ENCODE assay signal across 20 cellular contexts in genomic region chr18:49639643-49640361, GRCh38.
DNase-seq lines count a peak whose midpoint lies in the region; ATAC-seq, FAIRE-seq and TF ChIP-seq lines count a peak whose summit lies in the region.
"Had no signal": no experiment of that assay in that cellular context is flagged by ENCODE, and none has a peak within 500 bp of the region (broad histone marks: within the 10 kb centered on the region; RNA-seq: fewer than 3 reads in every experiment).

No MANE protein-coding gene starts in this region.

- CTCF ChIA-PET in HepG2 (lab: Yijun Ruan, JAX; ENCODE audit: low intra/inter-chr PET ratio, low total read pairs): no interaction called here

- peaks cover 3% of the 10 kb centered on the region; the same call in 1 of the 2 replicates for H3K27me3 ChIP-seq in OCI-LY3 (ENCODE audit: low read depth, low read length)
- H3K27me3 ChIP-seq in HepG2 (ENCODE audit: control insufficient read depth in 1 of 2, insufficient read depth in 2 of 2, low read length in 2 of 2): no peaks in the 10 kb centered on the region
- H3K27me3 ChIP-seq: neutrophil had no signal

- TF ChIP-seq POLR2A in HepG2 (IDR thresholded peaks at IDR 0.05; ENCODE audit: insufficient read depth in 1 of 2, low read depth in 2 of 2, low read length in 2 of 2): no peak

- DNase-seq in HepG2 (ENCODE audit: low spot score) (no peak), progenitor cell of endocrine pancreas (ENCODE audit: low spot score, unreplicated experiment) (no peak), GM10266 (ENCODE audit: extremely low spot score) (no peak), left colon (no peak), NCI-H1694 (lab: John Stamatoyannopoulos, UW) (no peak)
- DNase-seq: activated CD4-positive, alpha-beta memory T cell treated with anti-CD3 and anti-CD28 coated beads for 36 hours; activated naive CD4-positive, alpha-beta T cell treated with anti-CD3 and anti-CD28 coated beads, Interleukin-2, amount 50 U/mL, for 16 hours; CD8-positive, alpha-beta T cell; cortex of kidney; midbrain; NCI-H187; NCI-H345; stimulated activated CD8-positive, alpha-beta memory T cell treated with anti-CD3 and anti-CD28 coated beads, Interleukin-4, amount 100 ng/mL, for 48 hours; T-helper 1 cell had no signal

- POLR2A ChIA-PET in HepG2 (lab: Yijun Ruan, JAX): no interaction called here

- TF ChIP-seq CTCF in OCI-LY3 (IDR thresholded peaks at IDR 0.05; ENCODE audit: low read depth, low read length) (no peak), HepG2 (CRISPR knock-in tag; IDR thresholded peaks at IDR 0.05) (no peak), progenitor cell of endocrine pancreas (IDR thresholded peaks at IDR 0.05; ENCODE audit: unreplicated experiment) (no peak), GM10266 (IDR thresholded peaks at IDR 0.05; ENCODE audit: control insufficient read depth, insufficient read depth, low read depth, missing control alignments) (no peak)

- peaks cover 22% of the 10 kb centered on the region for H3K4me1 Mint-ChIP-seq in progenitor cell of endocrine pancreas (ENCODE audit: low read depth)

- H3K36me3 Mint-ChIP-seq in progenitor cell of endocrine pancreas (ENCODE audit: insufficient read depth): no peaks in the 10 kb centered on the region
- H3K36me3 Mint-ChIP-seq: activated CD4-positive, alpha-beta memory T cell treated with anti-CD3 and anti-CD28 coated beads for 36 hours; CD8-positive, alpha-beta T cell had no signal

- H3K4me1 ChIP-seq in OCI-LY3 (ENCODE audit: low read length) (peaks cover 18% of the 10 kb centered on the region), HepG2 (ENCODE audit: insufficient read depth, low read length) (peaks cover 38% of the 10 kb centered on the region)

- H3K27ac Mint-ChIP-seq in progenitor cell of endocrine pancreas: peak overlapping the region; percentile 71
- H3K27ac Mint-ChIP-seq: activated CD4-positive, alpha-beta memory T cell treated with anti-CD3 and anti-CD28 coated beads for 36 hours; CD8-positive, alpha-beta T cell had no signal

- peaks cover 9% of the 10 kb centered on the region for H3K27me3 Mint-ChIP-seq in progenitor cell of endocrine pancreas

- no peak for TF ChIP-seq RAD21 in HepG2 (CRISPR knock-in tag; IDR thresholded peaks at IDR 0.05)

- no peak for FAIRE-seq in HepG2 (lab: Jason Lieb, UNC)
- FAIRE-seq: endothelial cell of umbilical vein had no signal

- no peaks in the 10 kb centered on the region for H3K9me3 Mint-ChIP-seq in progenitor cell of endocrine pancreas (ENCODE audit: low read depth)
- H3K9me3 Mint-ChIP-seq: activated CD4-positive, alpha-beta memory T cell treated with anti-CD3 and anti-CD28 coated beads for 36 hours; CD8-positive, alpha-beta T cell had no signal

- H4K20me1 ChIP-seq in OCI-LY3 (ENCODE audit: insufficient read depth, low read length) (no peaks in the 10 kb centered on the region), HepG2 (ENCODE audit: insufficient read depth, low read length) (no peaks in the 10 kb centered on the region)

- peak overlapping the region; percentile 36 for H3K4me2 ChIP-seq in OCI-LY3 (ENCODE audit: low read length)
- H3K4me2 ChIP-seq in HepG2 (ENCODE audit: low read depth, low read length): no peak overlapping the region; the same call in 1 of the 2 replicates
- H3K4me2 ChIP-seq: smooth muscle cell had no signal

- peak overlapping the region; percentile 63; the same call in 1 of the 2 replicates for H2AFZ ChIP-seq in OCI-LY3 (ENCODE audit: low read depth, low read length)
- H2AFZ ChIP-seq in HepG2 (ENCODE audit: low read length): no peak overlapping the region

- H3K79me2 ChIP-seq in OCI-LY3 (ENCODE audit: low read length): no peaks in the 10 kb centered on the region
- H3K79me2 ChIP-seq in HepG2 (ENCODE audit: insufficient read depth, low read length): no peaks in the 10 kb centered on the region

- ATAC-seq in esophagus mucosa (peak; percentile 75), HepG2 (peak; percentile 48), left colon (no peak), HG03342 (IDR thresholded peaks at IDR 0.05; ENCODE audit: unreplicated experiment) (no peak)
- ATAC-seq: CD8-positive, alpha-beta T cell had no signal

- no TSS peak for BruUV-seq in HepG2 (replicated peaks; lab: Mats Ljungman, UMichigan)

- in situ Hi-C loops in HepG2 (cut with HindIII; ENCODE audit: extremely low pct_ligation_motif_present, low pct_unique_long_range_greater_than_20kb): no loop called here

- no peaks in the 10 kb centered on the region for H3K9me3 ChIP-seq in OCI-LY3 (ENCODE audit: insufficient read depth, low read length)
- H3K9me3 ChIP-seq in HepG2 (ENCODE audit: low read length): no peaks in the 10 kb centered on the region
- H3K9me3 ChIP-seq: neutrophil had no signal

- H3K36me3 ChIP-seq in OCI-LY3 (replicated peaks; ENCODE audit: low read depth, low read length) (no peaks in the 10 kb centered on the region), HepG2 (replicated peaks in 1 of 2; ENCODE audit: control insufficient read depth in 1 of 2, insufficient read depth in 2 of 2, low read length in 2 of 2) (no peaks in the 10 kb centered on the region)
- H3K36me3 ChIP-seq: neutrophil had no signal

- TF ChIP-seq EP300 in HepG2 (IDR thresholded peaks at IDR 0.05; ENCODE audit: low read depth in 2 of 2, low read length in 2 of 2) (no peak), HepG2 (CRISPR knock-in tag; IDR thresholded peaks at IDR 0.05; ENCODE audit: borderline replicate concordance) (no peak)

- H3K4me3 ChIP-seq in OCI-LY3 (ENCODE audit: low read length): no peak overlapping the region
- no peak overlapping the region; a peak in 1 of 6 replicates for H3K4me3 ChIP-seq in HepG2 (replicated peaks in 1 of 3; ENCODE audit: insufficient read depth in 1 of 3, low read depth in 2 of 3, low read length in 3 of 3)
- H3K4me3 ChIP-seq: smooth muscle cell had no signal

- H3K9ac ChIP-seq in OCI-LY3 (ENCODE audit: low read length) (no peak overlapping the region), HepG2 (ENCODE audit: insufficient read depth, low read depth, low read length) (no peak overlapping the region)

- intact Hi-C loops in HepG2 (cut with micrococcal nuclease; ENCODE audit: unreplicated experiment) (loop anchor here (10.0 kb wide), 1 partner anchor 85 kb away; no protein-coding TSS in a partner anchor), left colon (cut with DNase I, micrococcal nuclease) (no loop called here)

- no peak overlapping the region for H3K4me3 Mint-ChIP-seq in progenitor cell of endocrine pancreas (ENCODE audit: low read depth)
- H3K4me3 Mint-ChIP-seq: activated CD4-positive, alpha-beta memory T cell treated with anti-CD3 and anti-CD28 coated beads for 36 hours; CD8-positive, alpha-beta T cell had no signal

- H3K27ac ChIP-seq in OCI-LY3 (ENCODE audit: low read length) (no peak overlapping the region), HepG2 (ENCODE audit: extremely low read length, insufficient read depth, low read length) (peak overlapping the region; percentile 89)
- H3K27ac ChIP-seq: neutrophil had no signal

- 65% methylated on average over 10 of the region's 13 CpGs for WGBS in HepG2 (ENCODE audit: low lambda C conversion rate)

TF ChIP-seq in HepG2, 621 proteins besides CTCF, POLR2A, EP300 and RAD21 (continues in another document):
- TF ChIP-seq TMF1 (CRISPR knock-in tag; IDR thresholded peaks at IDR 0.05; ENCODE audit: low read depth) (no peak), ZNF503 (CRISPR knock-in tag; IDR thresholded peaks at IDR 0.05) (no peak), PPARG (CRISPR knock-in tag; conservative IDR thresholded peaks at IDR 0.05) (no peak), ELF3 (CRISPR knock-in tag; IDR thresholded peaks at IDR 0.05) (no peak), ZNF143 (CRISPR knock-in tag; IDR thresholded peaks at IDR 0.05) (no peak), PHB2 (IDR thresholded peaks at IDR 0.05; ENCODE audit: partially characterized antibody) (no peak), ZNF263 (CRISPR knock-in tag; IDR thresholded peaks at IDR 0.05) (peak; percentile 63; the same call in 1 of the 2 replicates), KLF9 (CRISPR knock-in tag; IDR thresholded peaks at IDR 0.05; ENCODE audit: low read depth) (no peak), ZNF616 (CRISPR knock-in tag; IDR thresholded peaks at IDR 0.05; ENCODE audit: low read depth) (no peak), HOXA3 (CRISPR knock-in tag; IDR thresholded peaks at IDR 0.05) (no peak), ZNF691 (CRISPR knock-in tag; IDR thresholded peaks at IDR 0.05; ENCODE audit: borderline replicate concordance, low read depth) (no peak), ZNF660 (CRISPR knock-in tag; IDR thresholded peaks at IDR 0.05; ENCODE audit: borderline replicate concordance, low read depth) (no peak), TOPORS (CRISPR knock-in tag; IDR thresholded peaks at IDR 0.05) (no peak), ZFP37 (CRISPR knock-in tag; IDR thresholded peaks at IDR 0.05; ENCODE audit: borderline replicate concordance) (no peak), MAFF (IDR thresholded peaks at IDR 0.05; ENCODE audit: low read depth, low read length) (0 out of 2 replicates have a peak, but pooled peaks have one; percentile 45), IRX3 (CRISPR knock-in tag; IDR thresholded peaks at IDR 0.05; ENCODE audit: borderline replicate concordance, low read depth) (no peak), THAP11 (CRISPR knock-in tag; IDR thresholded peaks at IDR 0.05) (no peak)

Comparison
In these comparisons a context has a peak if more than half of its experiments do, and no peak if none do; other contexts are left out.
1. ATAC-seq: peak in esophagus mucosa (single experiment) and HepG2 (single experiment); none in left colon (single experiment) and HG03342 (single experiment).